ENCODE assay signal across 2 cellular contexts in the genomic region with DNA sequence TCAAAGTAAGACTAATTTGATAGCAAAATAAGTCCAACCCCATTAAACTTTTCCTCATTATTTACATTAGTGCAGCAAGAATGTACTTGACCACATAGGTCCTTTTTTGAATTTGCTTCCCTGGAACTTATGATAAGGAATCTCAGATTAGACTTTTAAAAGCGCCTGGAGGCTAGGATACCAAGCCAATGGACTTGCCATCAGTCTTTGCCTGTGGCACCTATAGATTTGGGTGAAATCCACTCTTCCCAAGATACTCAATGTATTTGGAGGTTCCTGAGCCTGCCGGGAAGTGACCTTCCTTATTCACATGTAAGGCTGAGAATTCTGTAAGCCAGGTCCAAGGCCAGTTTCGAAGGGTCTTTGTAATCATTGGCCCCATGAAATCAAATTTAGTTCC.
TF ChIP-seq lines count a peak whose summit lies in the region.

No MANE protein-coding gene starts in this region.

TF ChIP-seq in GM23338, 12 proteins besides CTCF, POLR2A, EP300 and RAD21 (continued from another document):
- no peak for TF ChIP-seq NANOG (IDR thresholded peaks at IDR 0.05; ENCODE audit: borderline replicate concordance)
- TF ChIP-seq, protein P1, sequence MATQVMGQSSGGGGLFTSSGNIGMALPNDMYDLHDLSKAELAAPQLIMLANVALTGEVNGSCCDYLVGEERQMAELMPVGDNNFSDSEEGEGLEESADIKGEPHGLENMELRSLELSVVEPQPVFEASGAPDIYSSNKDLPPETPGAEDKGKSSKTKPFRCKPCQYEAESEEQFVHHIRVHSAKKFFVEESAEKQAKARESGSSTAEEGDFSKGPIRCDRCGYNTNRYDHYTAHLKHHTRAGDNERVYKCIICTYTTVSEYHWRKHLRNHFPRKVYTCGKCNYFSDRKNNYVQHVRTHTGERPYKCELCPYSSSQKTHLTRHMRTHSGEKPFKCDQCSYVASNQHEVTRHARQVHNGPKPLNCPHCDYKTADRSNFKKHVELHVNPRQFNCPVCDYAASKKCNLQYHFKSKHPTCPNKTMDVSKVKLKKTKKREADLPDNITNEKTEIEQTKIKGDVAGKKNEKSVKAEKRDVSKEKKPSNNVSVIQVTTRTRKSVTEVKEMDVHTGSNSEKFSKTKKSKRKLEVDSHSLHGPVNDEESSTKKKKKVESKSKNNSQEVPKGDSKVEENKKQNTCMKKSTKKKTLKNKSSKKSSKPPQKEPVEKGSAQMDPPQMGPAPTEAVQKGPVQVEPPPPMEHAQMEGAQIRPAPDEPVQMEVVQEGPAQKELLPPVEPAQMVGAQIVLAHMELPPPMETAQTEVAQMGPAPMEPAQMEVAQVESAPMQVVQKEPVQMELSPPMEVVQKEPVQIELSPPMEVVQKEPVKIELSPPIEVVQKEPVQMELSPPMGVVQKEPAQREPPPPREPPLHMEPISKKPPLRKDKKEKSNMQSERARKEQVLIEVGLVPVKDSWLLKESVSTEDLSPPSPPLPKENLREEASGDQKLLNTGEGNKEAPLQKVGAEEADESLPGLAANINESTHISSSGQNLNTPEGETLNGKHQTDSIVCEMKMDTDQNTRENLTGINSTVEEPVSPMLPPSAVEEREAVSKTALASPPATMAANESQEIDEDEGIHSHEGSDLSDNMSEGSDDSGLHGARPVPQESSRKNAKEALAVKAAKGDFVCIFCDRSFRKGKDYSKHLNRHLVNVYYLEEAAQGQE (IDR thresholded peaks at IDR 0.05; ENCODE audit: unreplicated experiment) = no peak
- no peak for TF ChIP-seq ZNF114 (CRISPR knock-in tag; IDR thresholded peaks at IDR 0.05)
- no peak for TF ChIP-seq EZH2 (IDR thresholded peaks at IDR 0.05; ENCODE audit: low read depth, unreplicated experiment)
- no peak for TF ChIP-seq EZH2phosphoT487 (IDR thresholded peaks at IDR 0.05; ENCODE audit: unreplicated experiment)

TF ChIP-seq in H1, 55 proteins besides CTCF, POLR2A, EP300 and RAD21 (continued from another document):
- peak; percentile 72 for TF ChIP-seq POLR2AphosphoS5 (IDR thresholded peaks at IDR 0.05; ENCODE audit: low read depth, low read length)
